Comparison of ENCODE assay signal across 1 cellular context in the genomic region with DNA sequence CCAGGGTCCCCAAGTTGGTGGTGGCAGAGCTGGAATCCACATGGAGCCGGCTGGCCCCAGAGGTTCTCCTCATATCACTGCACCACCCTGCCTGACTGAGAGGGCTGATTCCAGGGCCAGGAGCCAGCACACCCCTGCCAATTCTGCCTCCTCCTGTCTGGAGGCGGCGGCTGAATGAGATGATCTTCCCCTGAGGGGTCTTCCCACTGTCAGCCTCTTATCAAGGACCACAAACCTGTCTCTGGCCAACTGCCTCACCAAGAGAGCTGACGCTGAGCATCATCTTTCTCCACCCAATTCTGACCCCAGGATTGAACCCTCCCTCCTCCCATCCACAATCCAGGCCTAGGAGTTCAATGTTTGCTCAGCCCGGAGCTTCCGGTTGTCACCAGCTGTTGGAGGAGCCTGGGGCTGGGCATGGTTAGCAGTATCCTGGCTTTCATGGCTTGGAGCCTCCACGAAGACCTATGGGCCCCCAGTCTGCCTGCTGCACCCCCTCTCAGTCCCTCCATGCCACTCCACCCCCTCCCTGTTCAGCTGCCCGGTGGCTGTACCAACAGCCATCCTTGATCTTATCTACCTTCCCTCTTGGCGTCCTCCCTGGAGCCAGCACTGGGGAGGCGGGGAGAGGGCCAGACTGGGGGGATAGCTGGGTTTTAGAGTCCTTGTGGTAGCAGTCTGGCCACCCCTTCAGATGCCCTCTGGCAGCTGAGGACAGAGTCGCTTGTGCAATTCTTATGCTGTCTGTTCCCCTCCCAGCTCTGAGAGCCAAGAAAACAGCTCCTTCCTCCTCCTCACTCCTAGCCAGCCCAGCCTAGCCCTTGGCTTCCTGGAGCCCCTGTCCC.
TF ChIP-seq lines count a peak whose summit lies in the region.

No MANE protein-coding gene starts in this region.

TF ChIP-seq in HepG2, 621 proteins besides CTCF, POLR2A, EP300 and RAD21 (continued from another document and continues in another):
- TF ChIP-seq, protein P1, sequence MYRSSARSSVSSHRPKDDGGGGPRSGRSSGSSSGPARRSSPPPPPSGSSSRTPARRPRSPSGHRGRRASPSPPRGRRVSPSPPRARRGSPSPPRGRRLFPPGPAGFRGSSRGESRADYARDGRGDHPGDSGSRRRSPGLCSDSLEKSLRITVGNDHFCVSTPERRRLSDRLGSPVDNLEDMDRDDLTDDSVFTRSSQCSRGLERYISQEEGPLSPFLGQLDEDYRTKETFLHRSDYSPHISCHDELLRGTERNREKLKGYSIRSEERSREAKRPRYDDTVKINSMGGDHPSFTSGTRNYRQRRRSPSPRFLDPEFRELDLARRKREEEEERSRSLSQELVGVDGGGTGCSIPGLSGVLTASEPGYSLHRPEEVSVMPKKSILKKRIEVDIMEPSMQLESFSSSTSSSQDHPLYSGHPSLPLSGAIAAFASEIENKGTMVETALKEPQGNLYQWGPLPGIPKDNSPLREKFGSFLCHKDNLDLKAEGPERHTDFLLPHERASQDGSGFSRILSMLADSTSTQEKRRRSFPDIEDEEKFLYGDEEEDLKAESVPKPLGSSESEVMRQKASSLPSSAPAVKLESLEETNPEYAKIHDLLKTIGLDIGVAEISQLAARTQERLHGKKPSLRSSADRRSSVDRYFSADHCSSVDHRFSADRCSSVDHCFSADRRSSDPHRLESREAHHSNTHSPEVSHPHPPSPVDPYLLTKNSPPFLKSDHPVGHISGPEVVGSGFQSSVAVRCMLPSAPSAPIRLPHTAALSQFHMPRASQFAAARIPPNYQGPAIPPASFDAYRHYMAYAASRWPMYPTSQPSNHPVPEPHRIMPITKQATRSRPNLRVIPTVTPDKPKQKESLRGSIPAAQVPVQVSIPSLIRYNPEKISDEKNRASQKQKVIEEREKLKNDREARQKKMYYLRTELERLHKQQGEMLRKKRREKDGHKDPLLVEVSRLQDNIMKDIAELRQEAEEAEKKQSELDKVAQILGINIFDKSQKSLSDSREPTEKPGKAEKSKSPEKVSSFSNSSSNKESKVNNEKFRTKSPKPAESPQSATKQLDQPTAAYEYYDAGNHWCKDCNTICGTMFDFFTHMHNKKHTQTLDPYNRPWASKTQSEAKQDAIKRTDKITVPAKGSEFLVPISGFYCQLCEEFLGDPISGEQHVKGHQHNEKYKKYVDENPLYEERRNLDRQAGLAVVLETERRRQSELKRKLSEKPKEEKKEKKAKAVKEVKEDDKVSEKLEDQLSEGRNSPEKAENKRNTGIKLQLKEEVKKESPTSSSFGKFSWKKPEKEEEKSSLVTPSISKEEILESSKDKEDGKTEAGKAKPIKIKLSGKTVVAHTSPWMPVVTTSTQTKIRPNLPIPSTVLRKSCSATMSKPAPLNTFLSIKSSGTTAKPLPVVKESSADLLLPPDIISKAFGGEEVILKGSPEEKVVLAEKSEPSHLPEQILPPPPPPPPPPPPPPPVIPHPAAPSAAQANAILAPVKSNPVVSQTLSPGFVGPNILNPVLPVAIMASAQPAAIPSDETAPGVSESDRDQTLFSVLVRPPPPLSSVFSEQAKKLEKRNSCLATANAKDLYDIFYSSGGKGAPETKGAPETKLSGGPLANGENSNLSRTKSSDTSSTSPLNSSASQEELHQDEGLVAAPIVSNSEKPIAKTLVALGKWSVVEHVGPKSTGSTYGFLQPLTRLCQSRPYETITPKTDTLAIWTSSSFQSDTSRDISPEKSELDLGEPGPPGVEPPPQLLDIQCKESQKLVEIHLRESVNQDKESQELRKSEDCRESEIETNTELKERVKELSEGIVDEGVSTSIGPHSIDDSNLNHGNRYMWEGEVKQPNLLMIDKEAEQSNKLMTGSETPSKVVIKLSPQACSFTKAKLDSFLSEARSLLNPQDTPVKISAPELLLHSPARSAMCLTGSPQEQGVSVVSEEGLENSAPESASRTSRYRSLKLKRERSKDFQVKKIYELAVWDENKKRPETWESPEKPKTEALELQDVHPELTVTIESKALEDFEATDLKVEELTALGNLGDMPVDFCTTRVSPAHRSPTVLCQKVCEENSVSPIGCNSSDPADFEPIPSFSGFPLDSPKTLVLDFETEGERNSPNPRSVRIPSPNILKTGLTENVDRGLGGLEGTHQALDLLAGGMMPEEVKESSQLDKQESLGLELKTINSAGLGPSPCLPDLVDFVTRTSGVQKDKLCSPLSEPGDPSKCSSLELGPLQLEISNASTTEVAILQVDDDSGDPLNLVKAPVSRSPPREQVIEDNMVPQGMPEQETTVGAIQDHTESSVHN (CRISPR knock-in tag; IDR thresholded peaks at IDR 0.05): 0 out of 2 replicates have a peak, but pooled peaks have one; percentile 15
- TF ChIP-seq RNF2 (conservative IDR thresholded peaks at IDR 0.05; ENCODE audit: low read depth): 0 out of 2 replicates have a peak, but pooled peaks have one; percentile 38
- peak; percentile 81; the same call in 1 of the 2 replicates for TF ChIP-seq ZNF788 (CRISPR knock-in tag; IDR thresholded peaks at IDR 0.05; ENCODE audit: borderline replicate concordance)
- TF ChIP-seq MEIS1 (CRISPR knock-in tag; IDR thresholded peaks at IDR 0.05; ENCODE audit: borderline replicate concordance): peak; percentile 48; the same call in 1 of the 2 replicates
- TF ChIP-seq SMC3 (IDR thresholded peaks at IDR 0.05; ENCODE audit: low read length): 0 out of 2 replicates have a peak, but pooled peaks have one; percentile 11
- TF ChIP-seq FOXA1 (IDR thresholded peaks at IDR 0.05): no peak
- peak; percentile 91 for TF ChIP-seq FOXA1 (CRISPR knock-in tag; IDR thresholded peaks at IDR 0.05)
- TF ChIP-seq ZNF253 (CRISPR knock-in tag; IDR thresholded peaks at IDR 0.05; ENCODE audit: borderline replicate concordance): no peak
- 0 out of 2 replicates have a peak, but pooled peaks have one; percentile 14 for TF ChIP-seq ZFP90 (CRISPR knock-in tag; IDR thresholded peaks at IDR 0.05; ENCODE audit: borderline replicate concordance)
- peak; percentile 8 for TF ChIP-seq HIVEP1 (CRISPR knock-in tag; IDR thresholded peaks at IDR 0.05)
- TF ChIP-seq KDM1A (CRISPR knock-in tag; IDR thresholded peaks at IDR 0.05): peak; percentile 82
- TF ChIP-seq ZNF761 (CRISPR knock-in tag; conservative IDR thresholded peaks at IDR 0.05): peak; percentile 22; the same call in 1 of the 2 replicates
- peak; percentile 49; the same call in 1 of the 2 replicates for TF ChIP-seq PHF21A (CRISPR knock-in tag; IDR thresholded peaks at IDR 0.05)
- peak; percentile 57; the same call in 1 of the 2 replicates for TF ChIP-seq THAP11 (CRISPR knock-in tag; IDR thresholded peaks at IDR 0.05)
- TF ChIP-seq ZNF691 (CRISPR knock-in tag; IDR thresholded peaks at IDR 0.05; ENCODE audit: borderline replicate concordance, low read depth): no peak; the same call in 1 of the 2 replicates
- peak; percentile 81 for TF ChIP-seq ZSCAN31 (CRISPR knock-in tag; IDR thresholded peaks at IDR 0.05; ENCODE audit: low read depth)
- peak in 1 of 2 experiments; percentile 63; a peak in 1 of 4 replicates for TF ChIP-seq NR2F1 (CRISPR knock-in tag; IDR thresholded peaks at IDR 0.05)
- TF ChIP-seq, protein P2, sequence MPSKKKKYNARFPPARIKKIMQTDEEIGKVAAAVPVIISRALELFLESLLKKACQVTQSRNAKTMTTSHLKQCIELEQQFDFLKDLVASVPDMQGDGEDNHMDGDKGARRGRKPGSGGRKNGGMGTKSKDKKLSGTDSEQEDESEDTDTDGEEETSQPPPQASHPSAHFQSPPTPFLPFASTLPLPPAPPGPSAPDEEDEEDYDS (CRISPR knock-in tag; IDR thresholded peaks at IDR 0.05): peak; percentile 54
- TF ChIP-seq SMAD3 (CRISPR knock-in tag; IDR thresholded peaks at IDR 0.05): no peak
- TF ChIP-seq NFIB (CRISPR knock-in tag; IDR thresholded peaks at IDR 0.05; ENCODE audit: borderline replicate concordance): no peak
- TF ChIP-seq, protein P3, sequence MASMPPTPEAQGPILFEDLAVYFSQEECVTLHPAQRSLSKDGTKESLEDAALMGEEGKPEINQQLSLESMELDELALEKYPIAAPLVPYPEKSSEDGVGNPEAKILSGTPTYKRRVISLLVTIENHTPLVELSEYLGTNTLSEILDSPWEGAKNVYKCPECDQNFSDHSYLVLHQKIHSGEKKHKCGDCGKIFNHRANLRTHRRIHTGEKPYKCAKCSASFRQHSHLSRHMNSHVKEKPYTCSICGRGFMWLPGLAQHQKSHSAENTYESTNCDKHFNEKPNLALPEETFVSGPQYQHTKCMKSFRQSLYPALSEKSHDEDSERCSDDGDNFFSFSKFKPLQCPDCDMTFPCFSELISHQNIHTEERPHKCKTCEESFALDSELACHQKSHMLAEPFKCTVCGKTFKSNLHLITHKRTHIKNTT (CRISPR knock-in tag; IDR thresholded peaks at IDR 0.05): no peak
- peak; percentile 86 for TF ChIP-seq ARID5B (CRISPR knock-in tag; IDR thresholded peaks at IDR 0.05)
- peak; percentile 87 for TF ChIP-seq SALL1 (CRISPR knock-in tag; IDR thresholded peaks at IDR 0.05)
- TF ChIP-seq, protein P4, sequence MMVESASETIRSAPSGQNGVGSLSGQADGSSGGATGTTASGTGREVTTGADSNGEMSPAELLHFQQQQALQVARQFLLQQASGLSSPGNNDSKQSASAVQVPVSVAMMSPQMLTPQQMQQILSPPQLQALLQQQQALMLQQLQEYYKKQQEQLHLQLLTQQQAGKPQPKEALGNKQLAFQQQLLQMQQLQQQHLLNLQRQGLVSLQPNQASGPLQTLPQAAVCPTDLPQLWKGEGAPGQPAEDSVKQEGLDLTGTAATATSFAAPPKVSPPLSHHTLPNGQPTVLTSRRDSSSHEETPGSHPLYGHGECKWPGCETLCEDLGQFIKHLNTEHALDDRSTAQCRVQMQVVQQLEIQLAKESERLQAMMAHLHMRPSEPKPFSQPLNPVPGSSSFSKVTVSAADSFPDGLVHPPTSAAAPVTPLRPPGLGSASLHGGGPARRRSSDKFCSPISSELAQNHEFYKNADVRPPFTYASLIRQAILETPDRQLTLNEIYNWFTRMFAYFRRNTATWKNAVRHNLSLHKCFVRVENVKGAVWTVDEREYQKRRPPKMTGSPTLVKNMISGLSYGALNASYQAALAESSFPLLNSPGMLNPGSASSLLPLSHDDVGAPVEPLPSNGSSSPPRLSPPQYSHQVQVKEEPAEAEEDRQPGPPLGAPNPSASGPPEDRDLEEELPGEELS (CRISPR knock-in tag; IDR thresholded peaks at IDR 0.05): peak; percentile 60
- peak; percentile 91 for TF ChIP-seq RXRB (CRISPR knock-in tag; IDR thresholded peaks at IDR 0.05; ENCODE audit: borderline replicate concordance)
- no peak for TF ChIP-seq CREBL2 (CRISPR knock-in tag; IDR thresholded peaks at IDR 0.05; ENCODE audit: borderline replicate concordance)
- TF ChIP-seq MED1 (CRISPR knock-in tag; IDR thresholded peaks at IDR 0.05): peak; percentile 84
- no peak for TF ChIP-seq ELF4 (CRISPR knock-in tag; IDR thresholded peaks at IDR 0.05; ENCODE audit: borderline replicate concordance)
- peak; percentile 65; the same call in 1 of the 2 replicates for TF ChIP-seq SOX5 (CRISPR knock-in tag; IDR thresholded peaks at IDR 0.05; ENCODE audit: borderline replicate concordance)
- TF ChIP-seq ZNF501 (CRISPR knock-in tag; IDR thresholded peaks at IDR 0.05): peak; percentile 57; the same call in 1 of the 2 replicates
- TF ChIP-seq ETV6 (CRISPR knock-in tag; conservative IDR thresholded peaks at IDR 0.05): peak; percentile 66; the same call in 1 of the 2 replicates
- TF ChIP-seq ZNF781 (CRISPR knock-in tag; IDR thresholded peaks at IDR 0.05; ENCODE audit: borderline replicate concordance, not compliant biosample characterization): peak; percentile 66
- peak; percentile 56; the same call in 1 of the 2 replicates for TF ChIP-seq ZNF878 (CRISPR knock-in tag; IDR thresholded peaks at IDR 0.05)
